ENCODE assay signal across 13 cellular contexts in the genomic region with DNA sequence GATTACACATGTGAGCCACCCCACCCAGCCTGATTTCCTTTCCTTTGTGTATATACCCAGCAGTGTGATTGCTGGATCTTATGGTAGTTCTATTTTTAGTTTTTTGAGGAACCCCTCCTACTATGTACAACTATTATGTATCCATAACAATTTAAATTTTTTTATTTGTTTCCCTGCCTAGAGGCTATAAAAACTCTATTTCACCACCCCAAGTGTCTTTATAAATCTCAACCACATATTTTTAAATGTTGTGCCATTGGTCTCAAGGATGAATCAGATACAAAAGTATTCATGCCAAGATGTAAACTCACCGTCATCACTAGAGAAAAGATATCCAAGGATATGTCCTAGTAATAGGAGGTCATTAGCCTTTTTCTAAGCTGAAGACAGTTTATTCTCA.
DNase-seq lines count a peak whose midpoint lies in the region; ATAC-seq, FAIRE-seq and TF ChIP-seq lines count a peak whose summit lies in the region.
"Had no signal": no experiment of that assay in that cellular context is flagged by ENCODE, and none has a peak within 500 bp of the region (broad histone marks: within the 10 kb centered on the region; RNA-seq: fewer than 3 reads in every experiment).

No MANE protein-coding gene starts in this region.

- ATAC-seq in HG03097 (IDR thresholded peaks at IDR 0.05; ENCODE audit: low FRiP score, unreplicated experiment) (no peak), HG03354 (IDR thresholded peaks at IDR 0.05; ENCODE audit: poor library complexity, severe bottlenecking, unreplicated experiment) (no peak)

- no peak for FAIRE-seq in HTR-8/SVneo (lab: Jason Lieb, UNC)
- FAIRE-seq: kidney, TTC549 had no signal

- H3K4me3 ChIP-seq in cardiac fibroblast (replicated peaks in 1 of 2; ENCODE audit: low read depth in 2 of 2, low read length in 2 of 2) = no peak overlapping the region
- H3K4me3 ChIP-seq: SJCRH30 had no signal

- DNase-seq in HTR-8/SVneo (ENCODE audit: insufficient read length, low spot score) (peak; percentile 34), cardiac fibroblast (ENCODE audit: low read depth in 2 of 2) (peak; percentile 59 to 80), kidney tubule cell (ENCODE audit: low spot score) (peak; percentile 35), hippocampal formation (lab: John Stamatoyannopoulos, UW) (no peak), NCI-H526 (lab: John Stamatoyannopoulos, UW) (no peak)
- DNase-seq: foreskin melanocyte; kidney; SJCRH30; stimulated activated CD4-positive, alpha-beta T cell treated with anti-CD3 and anti-CD28 coated beads, Interleukin-4, amount 100 ng/mL, for 4 hours; stimulated activated naive CD4-positive, alpha-beta T cell treated with Interleukin-2 at 50 U/mL for 16 hours had no signal

- TF ChIP-seq CTCF in cardiac fibroblast (IDR thresholded peaks at IDR 0.05; ENCODE audit: low read depth, low read length) = no peak

Comparison
In these comparisons a context has a peak if more than half of its experiments do, and no peak if none do; other contexts are left out.
1. DNase-seq: peak in HTR-8/SVneo (single experiment), cardiac fibroblast (2 of 2) and kidney tubule cell (single experiment); none in hippocampal formation (0 of 2) and NCI-H526 (0 of 2).